Comparison of ENCODE assay signal across 8 cellular contexts in the genomic region with DNA sequence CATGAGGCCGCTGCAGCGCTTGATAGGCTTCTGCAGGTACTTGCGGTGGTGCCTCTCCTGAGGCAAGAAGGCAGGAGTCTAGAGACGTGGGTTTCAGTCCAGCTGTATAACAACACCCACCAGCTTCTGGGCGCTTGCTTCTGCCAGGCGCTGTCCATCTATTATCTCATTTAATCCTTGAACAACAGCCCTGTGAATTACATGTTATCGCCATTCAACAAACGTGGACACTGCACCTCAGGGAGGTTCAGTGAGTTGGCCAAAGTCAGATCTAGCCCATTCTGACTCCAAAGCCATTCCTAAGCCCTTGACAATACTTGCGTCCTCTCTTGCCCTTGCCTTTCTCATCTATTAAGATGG. TPM values are rescaled to one million over a fixed set of nuclear protein-coding genes. Genes with fewer than 3 reads are reported as not detected.
A peak's percentile ranks its signal among the peaks of the same experiment; 100 is the strongest.
DNase-seq lines count a peak whose midpoint lies in the region; ATAC-seq, FAIRE-seq and TF ChIP-seq lines count a peak whose summit lies in the region.

No MANE protein-coding gene starts in this region.

- H3K18ac ChIP-seq in mesenchymal stem cell (ENCODE audit: low read depth in 1 of 2, low read length in 2 of 2) = no peak overlapping the region

- no peak overlapping the region for H2BK120ac ChIP-seq in mesenchymal stem cell (ENCODE audit: low read depth, low read length)

- no peak overlapping the region for H2BK15ac ChIP-seq in mesenchymal stem cell (ENCODE audit: low read depth, poor library complexity, severe bottlenecking)

- H3K4me3 ChIP-seq in GM12878 (no peak overlapping the region), mesenchymal stem cell (ENCODE audit: insufficient read depth in 1 of 2, low read depth in 1 of 2, low read length in 2 of 2) (peak overlapping the region in 1 of 2 experiments; percentile 70)

- no peak overlapping the region for H4K91ac ChIP-seq in mesenchymal stem cell (ENCODE audit: low read length)

- 56% methylated on average over 9 of the region's 9 CpGs for WGBS in GM12878 (ENCODE audit: insufficient coverage, insufficient replicate concordance, low lambda C conversion rate, missing lambda C conversion rate)
- WGBS in mesenchymal stem cell = 26% methylated on average over 9 of the region's 9 CpGs

- no peak for TF ChIP-seq EP300 in GM12878 (IDR thresholded peaks at IDR 0.05; ENCODE audit: borderline replicate concordance in 1 of 2, control insufficient read depth in 1 of 2, low read depth in 2 of 2, low read length in 2 of 2)

- H3K36me3 ChIP-seq in GM12878 (ENCODE audit: control insufficient read depth in 2 of 2, insufficient read depth in 2 of 2, low read length in 1 of 2) (no peaks in the 10 kb centered on the region), mesenchymal stem cell (ENCODE audit: control insufficient read depth in 1 of 2, insufficient read depth in 2 of 2, low read depth in 1 of 2, low read length in 2 of 2) (no peaks in the 10 kb centered on the region)

- no peaks in the 10 kb centered on the region for H3K9me3 Mint-ChIP-seq in activated CD4-positive, alpha-beta T cell treated with anti-CD3 and anti-CD28 coated beads, Interleukin-2, amount 10 ng/mL, durations not matched to agents 7 days and 5 days

- H3K4ac ChIP-seq in mesenchymal stem cell (ENCODE audit: low read depth in 1 of 2, low read length in 2 of 2) = no peak overlapping the region

- no peak overlapping the region for H2BK12ac ChIP-seq in mesenchymal stem cell (ENCODE audit: low read length in 2 of 2)

- H3K36me3 Mint-ChIP-seq in activated CD4-positive, alpha-beta T cell treated with anti-CD3 and anti-CD28 coated beads, Interleukin-2, amount 10 ng/mL, durations not matched to agents 7 days and 5 days (ENCODE audit: low read depth) = no peaks in the 10 kb centered on the region

- H2BK5ac ChIP-seq in mesenchymal stem cell (ENCODE audit: low read depth, low read length, poor library complexity, severe bottlenecking) = no peak overlapping the region

- no peak for FAIRE-seq in GM12878 (lab: Jason Lieb, UNC)

- H4K8ac ChIP-seq in mesenchymal stem cell (ENCODE audit: low read length) = no peak overlapping the region

- no peaks in the 10 kb centered on the region for H3K79me1 ChIP-seq in mesenchymal stem cell (replicated peaks; ENCODE audit: low read length, poor library complexity, severe bottlenecking)

- peaks cover 81% of the 10 kb centered on the region for H3K27me3 Mint-ChIP-seq in activated CD4-positive, alpha-beta T cell treated with anti-CD3 and anti-CD28 coated beads, Interleukin-2, amount 10 ng/mL, durations not matched to agents 7 days and 5 days

- H3K4me1 Mint-ChIP-seq in activated CD4-positive, alpha-beta T cell treated with anti-CD3 and anti-CD28 coated beads, Interleukin-2, amount 10 ng/mL, durations not matched to agents 7 days and 5 days = peaks cover 6% of the 10 kb centered on the region

- TF ChIP-seq CTCF in GM12878 (IDR thresholded peaks at IDR 0.05 in 2 of 3, conservative IDR thresholded peaks at IDR 0.05 in 1 of 3; ENCODE audit: control insufficient read depth in 2 of 3, extremely low read depth in 1 of 3, insufficient read depth in 1 of 3, low read depth in 3 of 3, low read length in 3 of 3) = no peak

- H3K4me1 ChIP-seq in GM12878 (ENCODE audit: control insufficient read depth, insufficient read depth, low read length) (no peaks in the 10 kb centered on the region), mesenchymal stem cell (ENCODE audit: control insufficient read depth, insufficient read depth, low read depth, low read length) (peaks cover 17% of the 10 kb centered on the region)

- no peak for TF ChIP-seq RAD21 in GM12878 (IDR thresholded peaks at IDR 0.05; ENCODE audit: insufficient read depth, low read depth, low read length)

- ATAC-seq in GM12878 (no peak), GM18868 (IDR thresholded peaks at IDR 0.05; ENCODE audit: unreplicated experiment) (no peak)

- H3K4me3 Mint-ChIP-seq in activated CD4-positive, alpha-beta T cell treated with anti-CD3 and anti-CD28 coated beads, Interleukin-2, amount 10 ng/mL, durations not matched to agents 7 days and 5 days = peak overlapping the region; percentile 53

- H2AFZ ChIP-seq in GM12878 (ENCODE audit: control insufficient read depth, low read depth, low read length) (no peak overlapping the region), mesenchymal stem cell (ENCODE audit: low read depth, low read length) (no peak overlapping the region)

- CTCF ChIA-PET in activated CD4-positive, alpha-beta T cell treated with anti-CD3 and anti-CD28 coated beads, Interleukin-2, amount 10 ng/mL, durations not matched to agents 7 days and 5 days (lab: Charles Lee) = interaction anchor here (1.4 kb wide), 1 partner anchor 16 kb away, joined by 3 read pairs; no protein-coding TSS in a partner anchor
- CTCF ChIA-PET in GM12878 (lab: Yijun Ruan, JAX) = no interaction called here

- in situ Hi-C loops in GM12878 (cut with MboI) = no loop called here

- H3K9me3 ChIP-seq in GM12878 (replicated peaks; ENCODE audit: control insufficient read depth, insufficient read depth, low read length) (no peaks in the 10 kb centered on the region; the same call in 1 of the 3 replicates), mesenchymal stem cell (ENCODE audit: control insufficient read depth, low read length) (no peaks in the 10 kb centered on the region)

- H4K20me1 ChIP-seq in GM12878 (ENCODE audit: control insufficient read depth, insufficient read depth) = no peaks in the 10 kb centered on the region

- BruUV-seq in GM12878 (replicated peaks; lab: Mats Ljungman, UMichigan) = no TSS peak

- H3K4me2 ChIP-seq in GM12878 (ENCODE audit: control insufficient read depth, insufficient read depth) = 0 out of 2 replicates have a peak overlapping the region, but pooled peaks have one; percentile 9
- peak overlapping the region; percentile 63 for H3K4me2 ChIP-seq in mesenchymal stem cell (ENCODE audit: low read length, poor library complexity, severe bottlenecking)

- no peak for DNase-seq in activated CD4-positive, alpha-beta T cell treated with anti-CD3 and anti-CD28 coated beads, Interleukin-2, amount 10 ng/mL, durations not matched to agents 7 days and 5 days
- DNase-seq in activated CD4-positive, alpha-beta T cell treated with anti-CD3 and anti-CD28 coated beads for 1 hour = no peak
- DNase-seq in GM12878 (ENCODE audit: low read depth, low spot score) = no peak
- no peak for DNase-seq in mesenchymal stem cell
- DNase-seq in DMS53 (lab: John Stamatoyannopoulos, UW) = no peak
- DNase-seq in NCI-H774 (lab: John Stamatoyannopoulos, UW) = no peak

- POLR2A ChIA-PET in activated CD4-positive, alpha-beta T cell treated with anti-CD3 and anti-CD28 coated beads, Interleukin-2, amount 10 ng/mL, durations not matched to agents 7 days and 5 days (lab: Charles Lee) = no interaction called here
- POLR2A ChIA-PET in GM12878 (lab: Charles Lee) = no interaction called here

- H3K14ac ChIP-seq in mesenchymal stem cell (ENCODE audit: low read length in 2 of 2) = no peak overlapping the region

- no peak overlapping the region for H2AK5ac ChIP-seq in mesenchymal stem cell (ENCODE audit: low read length, severe bottlenecking)

- RAD21 ChIA-PET in GM12878 (lab: Charles Lee; ENCODE audit: unreplicated experiment) = no interaction called here

- H3K79me2 ChIP-seq in GM12878 (ENCODE audit: control insufficient read depth, insufficient read depth, low read length) = no peaks in the 10 kb centered on the region

- no peak for TF ChIP-seq POLR2A in GM12878 (IDR thresholded peaks at IDR 0.05; ENCODE audit: low read depth, low read length)

- H3K9ac ChIP-seq in GM12878 (ENCODE audit: control insufficient read depth, insufficient read depth, low read length) (no peak overlapping the region), mesenchymal stem cell (ENCODE audit: low read length) (no peak overlapping the region)

- SMC1A ChIA-PET in GM12878 (lab: Charles Lee; ENCODE audit: uncharacterized antibody, unreplicated experiment) = no interaction called here

- H3K23ac ChIP-seq in mesenchymal stem cell (ENCODE audit: low read length in 2 of 2) = no peak overlapping the region

- no peak overlapping the region for H3K27ac ChIP-seq in GM12878 (ENCODE audit: control insufficient read depth, insufficient read depth)
- H3K27ac ChIP-seq in mesenchymal stem cell (ENCODE audit: low read length, poor library complexity, severe bottlenecking) = no peak overlapping the region
- H3K27ac ChIP-seq in temporal lobe (ENCODE audit: low read depth, low read length) = peak overlapping the region; percentile 81

- no peak overlapping the region for H3K27ac Mint-ChIP-seq in activated CD4-positive, alpha-beta T cell treated with anti-CD3 and anti-CD28 coated beads, Interleukin-2, amount 10 ng/mL, durations not matched to agents 7 days and 5 days

- intact Hi-C loops in GM12878 (cut with micrococcal nuclease; ENCODE audit: unreplicated experiment) = no loop called here

- H3K27me3 ChIP-seq in GM12878 (replicated peaks in 1 of 2; ENCODE audit: control insufficient read depth in 2 of 2, insufficient read depth in 2 of 2, low read length in 1 of 2) (peaks cover 12 to 15% of the 10 kb centered on the region in 2 experiments), mesenchymal stem cell (ENCODE audit: control insufficient read depth in 1 of 2, insufficient read depth in 1 of 2, low read length in 2 of 2) (peaks cover 43 to 83% of the 10 kb centered on the region in 2 experiments)

TF ChIP-seq in GM12878, 131 proteins besides CTCF, POLR2A, EP300 and RAD21 (continues in another document):
- no peak for TF ChIP-seq RUNX3 (IDR thresholded peaks at IDR 0.05; ENCODE audit: low read length)
- TF ChIP-seq BRCA1 (IDR thresholded peaks at IDR 0.05; ENCODE audit: low read depth, low read length) = no peak
- TF ChIP-seq ATF7 (IDR thresholded peaks at IDR 0.05; ENCODE audit: low read depth) = no peak

RNA-seq across cellular contexts. Expression of gene FAM181B, which starts 0.4 kb away (rescaled TPM):
- total RNA-seq in activated CD4-positive, alpha-beta T cell treated with anti-CD3 and anti-CD28 coated beads, Interleukin-2, amount 10 ng/mL, durations not matched to agents 7 days and 5 days = not detected
- not detected in 2 replicates for total RNA-seq in GM12878 (2013; cell fraction: nucleolus; rRNA removed)
- total RNA-seq in GM12878 (2014; rRNA removed) (not detected in 2 replicates), GM12878 (2014; rRNA removed; fragmentation: Illumina TruSeq; extraction: Trizol) (not detected in 2 replicates), GM12878 (2021) (not detected in 2 replicates), temporal lobe (10.3 TPM)
- not detected for polyA plus RNA-seq in GM12878 (2011; ENCODE audit: low read depth)
- polyA plus RNA-seq in GM12878 (2011; rRNA removed) (not detected in 2 replicates), GM12878 (2014; fragmentation: Illumina TruSeq; extraction: Trizol) (not detected in 2 replicates), GM12878 (2014; fragmentation: Nextera tagmentation; extraction: Ambion mirVana) (not detected), GM12878 (2014; rRNA removed) (not detected in 2 replicates), GM12878 (2016; fragmentation: Nextera tagmentation; extraction: Ambion mirVana) (not detected)
- polyA plus RNA-seq in GM12878 (2011; cell fraction: cytosol; rRNA removed) = not detected in 2 replicates
- polyA plus RNA-seq in GM12878 (2011; cell fraction: nucleus; rRNA removed) = not detected in 2 replicates
- polyA plus RNA-seq in GM12878 (2012) = not detected in 2 replicates
- polyA minus RNA-seq in GM12878 (2011; rRNA and poly(A)+ RNA removed) = not detected in 2 replicates
- polyA minus RNA-seq in GM12878 (2011; cell fraction: cytosol; rRNA and poly(A)+ RNA removed) = not detected in 2 replicates
- polyA minus RNA-seq in GM12878 (2011; cell fraction: nucleus; rRNA and poly(A)+ RNA removed) = not detected in 2 replicates
- not detected for polyA plus RNA-seq in mesenchymal stem cell (2013, experiment 1 of 2)
- not detected for polyA plus RNA-seq in mesenchymal stem cell (2013, experiment 2 of 2)

Comparison
In these comparisons a context has a peak if more than half of its experiments do, and no peak if none do; other contexts are left out.
1. RNA of gene FAM181B, which starts 0.4 kb away (total RNA-seq): 10.3 TPM in temporal lobe (single experiment); not detected in activated CD4-positive, alpha-beta T cell treated with anti-CD3 and anti-CD28 coated beads, Interleukin-2, amount 10 ng/mL, durations not matched to agents 7 days and 5 days and not detected in GM12878; every median in the first group is over 10 times any median in the second.